Comparison of ENCODE assay signal across 8 cellular contexts in genomic region chr20:62141397-62142251, GRCh38. TPM values are rescaled to one million over a fixed set of nuclear protein-coding genes. Genes with fewer than 3 reads are reported as not detected.
A peak's percentile ranks its signal among the peaks of the same experiment; 100 is the strongest.
DNase-seq lines count a peak whose midpoint lies in the region; ATAC-seq and TF ChIP-seq lines count a peak whose summit lies in the region.

No MANE protein-coding gene starts in this region.

- H3K27me3 Mint-ChIP-seq in effector memory CD8-positive, alpha-beta T cell = no peaks in the 10 kb centered on the region
- no peaks in the 10 kb centered on the region for H3K27me3 Mint-ChIP-seq in natural killer cell (ENCODE audit: low read depth in 2 of 2)

- peak; percentile 52 for ATAC-seq in effector memory CD8-positive, alpha-beta T cell (replicated peaks)
- ATAC-seq in natural killer cell = no peak
- no peak for ATAC-seq in HG02885 (IDR thresholded peaks at IDR 0.05; ENCODE audit: poor library complexity, unreplicated experiment)
- no peak for ATAC-seq in GM21619 (IDR thresholded peaks at IDR 0.05; ENCODE audit: unreplicated experiment)
- no peak for ATAC-seq in GM18909 (IDR thresholded peaks at IDR 0.05; ENCODE audit: poor library complexity, unreplicated experiment)

- no peaks in the 10 kb centered on the region for H3K27me3 ChIP-seq in SJCRH30

- TF ChIP-seq CTCF in AG04449 (IDR thresholded peaks at IDR 0.05; ENCODE audit: insufficient read depth, low read length, missing control alignments) = peak; percentile 37
- TF ChIP-seq CTCF in GM10266 (IDR thresholded peaks at IDR 0.05; ENCODE audit: control insufficient read depth, insufficient read depth, low read depth, missing control alignments) = peak; percentile 54
- TF ChIP-seq CTCF in natural killer cell (IDR thresholded peaks at IDR 0.05) = no peak

- H3K4me3 Mint-ChIP-seq in effector memory CD8-positive, alpha-beta T cell = peak overlapping the region; percentile 85 to 86
- H3K4me3 Mint-ChIP-seq in natural killer cell = peak overlapping the region; percentile 91

- intact Hi-C loops in natural killer cell (cut with micrococcal nuclease) = loop anchor here (2.0 to 5.0 kb wide), 2 partner anchors 41 to 74 kb away; partner anchors contain the start of genes MTG2 and TAF4

- no peaks in the 10 kb centered on the region for H3K9me3 ChIP-seq in SJCRH30 (replicated peaks)

- H3K4me1 ChIP-seq in SJCRH30 = peaks cover 13% of the 10 kb centered on the region

- peak overlapping the region; percentile 76 for H3K4me3 ChIP-seq in AG04449 (ENCODE audit: low read depth, low read length)
- H3K4me3 ChIP-seq in SJCRH30 = peak overlapping the region; percentile 99

- H3K36me3 Mint-ChIP-seq in effector memory CD8-positive, alpha-beta T cell (ENCODE audit: insufficient read depth) = peaks cover 62% of the 10 kb centered on the region
- peaks cover 9% of the 10 kb centered on the region for H3K36me3 Mint-ChIP-seq in natural killer cell

- H3K27ac Mint-ChIP-seq in effector memory CD8-positive, alpha-beta T cell = peak overlapping the region; percentile 93 to 94
- peak overlapping the region; percentile 79 to 90 for H3K27ac Mint-ChIP-seq in natural killer cell

- H3K27ac ChIP-seq in SJCRH30 = peak overlapping the region; percentile 33; the same call in 1 of the 2 replicates

- CTCF ChIA-PET in AG04449 (lab: Yijun Ruan, JAX) = interaction anchor here (0.7 to 11.6 kb wide), 8 partner anchors 9 to 132 kb away, joined by 3 to 134 read pairs (median 5); no protein-coding TSS in a partner anchor

- H3K9me3 Mint-ChIP-seq in effector memory CD8-positive, alpha-beta T cell = no peaks in the 10 kb centered on the region
- H3K9me3 Mint-ChIP-seq in natural killer cell = no peaks in the 10 kb centered on the region

- peaks cover 46 to 48% of the 10 kb centered on the region in 2 donors for H3K4me1 Mint-ChIP-seq in effector memory CD8-positive, alpha-beta T cell (ENCODE audit: low read depth in 2 of 2)
- H3K4me1 Mint-ChIP-seq in natural killer cell = peaks cover 53 to 60% of the 10 kb centered on the region in 2 donors

- H3K36me3 ChIP-seq in SJCRH30 = peaks cover 56% of the 10 kb centered on the region

- DNase-seq in AG04449 (ENCODE audit: low read depth, low spot score) = no peak
- no peak for DNase-seq in GM10266 (ENCODE audit: extremely low spot score)
- DNase-seq in SJCRH30 = peak in 1 of 2 experiments; percentile 55
- DNase-seq in effector memory CD8-positive, alpha-beta T cell = peak; percentile 51 to 54 (median 51)
- DNase-seq in natural killer cell = no peak

- POLR2A ChIA-PET in AG04449 (lab: Yijun Ruan, JAX) = interaction anchor here (0.9 to 1.3 kb wide), 2 partner anchors 9 to 75 kb away, joined by 3 to 4 read pairs; no protein-coding TSS in a partner anchor

RNA-seq across cellular contexts. Expression of gene PSMA7, which starts 1.6 kb away (rescaled TPM):
- 755 and 774 TPM in 2 replicates for total RNA-seq in SJCRH30 (2014; rRNA removed; shearing (Covaris generic))
- total RNA-seq in natural killer cell = 100 to 1,000 TPM; 154 to 177 (median 168) TPM

RNA-seq across cellular contexts. Expression of gene SS18L1, which starts 1.9 kb away (rescaled TPM):
- total RNA-seq in SJCRH30 (2014; rRNA removed; shearing (Covaris generic)) = 57.4 and 68.9 TPM in 2 replicates
- total RNA-seq in natural killer cell = 10 to 100 TPM; 19.1 to 26.0 (median 23.7) TPM

RNA-seq across cellular contexts. Expression of gene LSM14B, which starts 19.3 kb away (rescaled TPM):
- total RNA-seq in SJCRH30 (2014; rRNA removed; shearing (Covaris generic)) = 146 TPM in 2 replicates
- 10 to 100 TPM; 41.1 to 56.2 (median 47.3) TPM for total RNA-seq in natural killer cell

RNA-seq across cellular contexts. Expression of gene MTG2, which starts 41.2 kb away (rescaled TPM):
- 63.8 and 66.2 TPM in 2 replicates for total RNA-seq in SJCRH30 (2014; rRNA removed; shearing (Covaris generic))
- 10 to 100 TPM; 16.8 to 25.8 (median 25.3) TPM for total RNA-seq in natural killer cell

Comparison
In these comparisons a context has a peak if more than half of its experiments do, and no peak if none do; other contexts are left out.
1. DNase-seq: peak in effector memory CD8-positive, alpha-beta T cell (3 of 3); none in AG04449 (single experiment), GM10266 (single experiment) and natural killer cell (single experiment).